Comparison of ENCODE assay signal across 22 cellular contexts in the genomic region with DNA sequence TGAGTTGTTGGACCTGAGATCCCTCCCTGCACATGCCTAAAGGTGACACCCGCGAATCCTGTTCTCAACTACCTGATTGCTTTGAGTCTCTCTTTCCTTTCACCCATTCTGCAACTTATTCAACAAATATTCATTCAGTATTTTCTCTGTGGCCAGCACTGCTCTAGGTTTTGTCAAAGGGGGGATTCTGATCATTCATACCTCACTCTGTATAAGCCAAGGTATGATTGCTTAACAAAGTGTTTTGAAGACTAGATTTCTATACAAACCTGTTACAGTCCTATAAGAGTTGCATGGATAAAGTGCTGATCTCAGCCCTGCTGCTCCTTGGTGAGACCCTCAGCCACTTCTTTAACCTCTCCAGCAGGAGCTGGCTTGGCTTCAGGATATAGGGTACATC.
DNase-seq lines count a peak whose midpoint lies in the region; ATAC-seq and TF ChIP-seq lines count a peak whose summit lies in the region.
"Had no signal": no experiment of that assay in that cellular context is flagged by ENCODE, and none has a peak within 500 bp of the region (broad histone marks: within the 10 kb centered on the region; RNA-seq: fewer than 3 reads in every experiment).

No MANE protein-coding gene starts in this region.

- no peaks in the 10 kb centered on the region for H3K27me3 ChIP-seq in skeletal muscle tissue (ENCODE audit: control insufficient read depth in 3 of 3, insufficient read depth in 3 of 3, low read length in 3 of 3)
- H3K27me3 ChIP-seq: BE2C; BLaER1 treated with 17β-estradiol and CSF1 and Interleukin-3, amounts not matched to agents 10 nM and 100 nM had no signal

- DNase-seq in stimulated activated naive CD8-positive, alpha-beta T cell treated with anti-CD3 and anti-CD28 coated beads, Interleukin-15, amount 100 ng/mL, for 72 hours = no peak
- no peak for DNase-seq in stimulated activated naive CD8-positive, alpha-beta T cell treated with anti-CD3 and anti-CD28 coated beads, Interleukin-15, Interleukin-2, amounts not matched to agents 100 U/mL and 50 U/mL, for 24 hours
- no peak for DNase-seq in omental fat pad (ENCODE audit: low spot score)
- no peak for DNase-seq in GF-D8 (lab: John Stamatoyannopoulos, UW)
- DNase-seq: 8988T; ACHN; BE2C; CD4-positive, alpha-beta T cell; CD8-positive, alpha-beta memory T cell; DMS 273 treated with DMSO at 0.1 percent for 48 hours; DMS79; EL; GDM1; H9; HFFc6 had no signal

- H3K9ac ChIP-seq in skeletal muscle tissue (ENCODE audit: low read depth in 1 of 3, low read length in 3 of 3) = no peak overlapping the region
- H3K9ac ChIP-seq: BLaER1 treated with 17β-estradiol and CSF1 and Interleukin-3, amounts not matched to agents 10 nM and 100 nM had no signal

- H3K36me3 Mint-ChIP-seq in activated T-helper 17 cell treated with anti-CD3 and anti-CD28 coated beads, Interleukin-2, amount 50 U/mL, for 72 hours (ENCODE audit: low read depth) = no peaks in the 10 kb centered on the region
- H3K36me3 Mint-ChIP-seq: CD14-positive monocyte had no signal

- H3K36me3 ChIP-seq in skeletal muscle tissue (ENCODE audit: control insufficient read depth in 3 of 3, insufficient read depth in 3 of 3, low read length in 3 of 3) = no peaks in the 10 kb centered on the region
- H3K36me3 ChIP-seq: BE2C; BLaER1 treated with 17β-estradiol and CSF1 and Interleukin-3, amounts not matched to agents 10 nM and 100 nM had no signal

- H3K9me3 Mint-ChIP-seq in stimulated activated naive CD8-positive, alpha-beta T cell treated with anti-CD3 and anti-CD28 coated beads, Interleukin-15, amount 100 ng/mL, for 72 hours = no peaks in the 10 kb centered on the region
- peaks cover 3% of the 10 kb centered on the region for H3K9me3 Mint-ChIP-seq in activated T-helper 17 cell treated with anti-CD3 and anti-CD28 coated beads, Interleukin-2, amount 50 U/mL, for 72 hours
- H3K9me3 Mint-ChIP-seq: CD14-positive monocyte; CD4-positive, alpha-beta T cell; CD8-positive, alpha-beta memory T cell; GM23338; H9; HFFc6 had no signal

- no peak overlapping the region for H3K4me3 ChIP-seq in skeletal muscle tissue (ENCODE audit: low read length in 3 of 3)
- H3K4me3 ChIP-seq: A549; BLaER1 treated with 17β-estradiol and CSF1 and Interleukin-3, amounts not matched to agents 10 nM and 100 nM; GM23338 had no signal

- H3K9me3 ChIP-seq in skeletal muscle tissue (ENCODE audit: control insufficient read depth in 3 of 3, low read length in 3 of 3) = no peaks in the 10 kb centered on the region
- H3K9me3 ChIP-seq: A549, BE2C had no signal

- no peak for TF ChIP-seq CTCF in omental fat pad (IDR thresholded peaks at IDR 0.05)

- H3K4me1 ChIP-seq in skeletal muscle tissue (ENCODE audit: control insufficient read depth in 3 of 3, insufficient read depth in 3 of 3, low read length in 3 of 3) = peaks cover 49 to 60% (median 49%) of the 10 kb centered on the region in 3 donors
- H3K4me1 ChIP-seq: BE2C had no signal

- H3K27ac Mint-ChIP-seq in stimulated activated naive CD8-positive, alpha-beta T cell treated with anti-CD3 and anti-CD28 coated beads, Interleukin-15, amount 100 ng/mL, for 72 hours = no peak overlapping the region
- H3K27ac Mint-ChIP-seq in activated T-helper 17 cell treated with anti-CD3 and anti-CD28 coated beads, Interleukin-2, amount 50 U/mL, for 72 hours = no peak overlapping the region
- H3K27ac Mint-ChIP-seq: CD4-positive, alpha-beta T cell; GM23338; HFFc6 had no signal

- H3K4me3 Mint-ChIP-seq in stimulated activated naive CD8-positive, alpha-beta T cell treated with anti-CD3 and anti-CD28 coated beads, Interleukin-15, amount 100 ng/mL, for 72 hours = no peak overlapping the region
- no peak overlapping the region for H3K4me3 Mint-ChIP-seq in activated T-helper 17 cell treated with anti-CD3 and anti-CD28 coated beads, Interleukin-2, amount 50 U/mL, for 72 hours
- H3K4me3 Mint-ChIP-seq: CD14-positive monocyte; CD4-positive, alpha-beta T cell; CD8-positive, alpha-beta memory T cell; GM23338; H9; HFFc6 had no signal

- H3K27ac ChIP-seq in skeletal muscle tissue (ENCODE audit: low read depth, low read length) = peak overlapping the region; percentile 87
- H3K27ac ChIP-seq: A549; BLaER1 treated with 17β-estradiol and CSF1 and Interleukin-3, amounts not matched to agents 10 nM and 100 nM had no signal

- peaks cover 2% of the 10 kb centered on the region for H3K27me3 Mint-ChIP-seq in stimulated activated naive CD8-positive, alpha-beta T cell treated with anti-CD3 and anti-CD28 coated beads, Interleukin-15, amount 100 ng/mL, for 72 hours
- H3K27me3 Mint-ChIP-seq in activated T-helper 17 cell treated with anti-CD3 and anti-CD28 coated beads, Interleukin-2, amount 50 U/mL, for 72 hours = no peaks in the 10 kb centered on the region
- H3K27me3 Mint-ChIP-seq: CD4-positive, alpha-beta T cell; CD8-positive, alpha-beta memory T cell had no signal

- H3K4me1 Mint-ChIP-seq in stimulated activated naive CD8-positive, alpha-beta T cell treated with anti-CD3 and anti-CD28 coated beads, Interleukin-15, amount 100 ng/mL, for 72 hours = peaks cover 71% of the 10 kb centered on the region
- peaks cover 20% of the 10 kb centered on the region for H3K4me1 Mint-ChIP-seq in activated T-helper 17 cell treated with anti-CD3 and anti-CD28 coated beads, Interleukin-2, amount 50 U/mL, for 72 hours

- ATAC-seq in stimulated activated naive CD8-positive, alpha-beta T cell treated with anti-CD3 and anti-CD28 coated beads, Interleukin-15, amount 100 ng/mL, for 72 hours = peak; percentile 57
- ATAC-seq in stimulated activated naive CD8-positive, alpha-beta T cell treated with anti-CD3 and anti-CD28 coated beads, Interleukin-15, Interleukin-2, amounts not matched to agents 100 U/mL and 50 U/mL, for 24 hours = no peak
- ATAC-seq in activated T-helper 17 cell treated with anti-CD3 and anti-CD28 coated beads, Interleukin-2, amount 50 U/mL, for 72 hours (replicated peaks) = peak; percentile 15
- ATAC-seq in omental fat pad (ENCODE audit: low FRiP score) (no peak), GM19023 (IDR thresholded peaks at IDR 0.05; ENCODE audit: unreplicated experiment) (no peak)
- ATAC-seq: A549, GM23338 had no signal

Comparison
In these comparisons a context has a peak if more than half of its experiments do, and no peak if none do; other contexts are left out.
1. ATAC-seq: peak in stimulated activated naive CD8-positive, alpha-beta T cell treated with anti-CD3 and anti-CD28 coated beads, Interleukin-15, amount 100 ng/mL, for 72 hours (single experiment) and activated T-helper 17 cell treated with anti-CD3 and anti-CD28 coated beads, Interleukin-2, amount 50 U/mL, for 72 hours (single experiment); none in stimulated activated naive CD8-positive, alpha-beta T cell treated with anti-CD3 and anti-CD28 coated beads, Interleukin-15, Interleukin-2, amounts not matched to agents 100 U/mL and 50 U/mL, for 24 hours (single experiment), omental fat pad (single experiment) and GM19023 (single experiment).